In genomic region chr6:159298840-159299239, GRCh38 we compare ENCODE assay signal across 19 cellular contexts.
"Had no signal": no experiment of that assay in that cellular context is flagged by ENCODE, and none has a peak within 500 bp of the region (broad histone marks: within the 10 kb centered on the region; RNA-seq: fewer than 3 reads in every experiment).

No MANE protein-coding gene starts in this region.

- H3K4me1 ChIP-seq: left lung, testis, uterus had no signal

- H3K4me3 ChIP-seq: left lung, lung, testis, uterus had no signal

- H3K27ac ChIP-seq: left lung, testis, uterus had no signal

- H3K9me3 ChIP-seq: left lung, testis, uterus had no signal

- DNase-seq: activated CD4-positive, alpha-beta T cell treated with anti-CD3 and anti-CD28 coated beads, Interleukin-2, amount 50 U/mL, for 1 hour; activated CD8-positive, alpha-beta T cell treated with anti-CD3 and anti-CD28 coated beads, Interleukin-2, amount 10 ng/mL, durations not matched to agents 7 days and 5 days; activated gamma-delta T cell treated with Interleukin-2 at 50 U/mL for 16 hours; aorta; effector CD4-positive, alpha-beta T cell; foreskin melanocyte; immature natural killer cell; left lung; naive B cell; posterior cingulate gyrus; small intestine; stimulated activated CD4-positive, alpha-beta T cell treated with anti-CD3 and anti-CD28 coated beads, Interleukin-2, amount 100 ng/mL, for 24 hours; stimulated activated naive CD4-positive, alpha-beta T cell; testis; trophoblast cell; uterus had no signal

- ATAC-seq: activated CD4-positive, CD25-positive, alpha-beta regulatory T cell treated with anti-CD3 and anti-CD28 coated beads, Interleukin-2, amount 50 U/mL, for 24 hours; activated CD8-positive, alpha-beta T cell treated with anti-CD3 and anti-CD28 coated beads, Interleukin-2, amount 10 ng/mL, durations not matched to agents 7 days and 5 days; activated naive CD4-positive, alpha-beta T cell treated with anti-CD3 and anti-CD28 coated beads, Interleukin-2, amount 50 U/mL, for 72 hours; left lung had no signal

- H3K36me3 ChIP-seq: left lung, uterus had no signal

- H3K27me3 ChIP-seq: left lung, testis, uterus had no signal
